2 cellular contexts compared by ENCODE assay signal in the genomic region with DNA sequence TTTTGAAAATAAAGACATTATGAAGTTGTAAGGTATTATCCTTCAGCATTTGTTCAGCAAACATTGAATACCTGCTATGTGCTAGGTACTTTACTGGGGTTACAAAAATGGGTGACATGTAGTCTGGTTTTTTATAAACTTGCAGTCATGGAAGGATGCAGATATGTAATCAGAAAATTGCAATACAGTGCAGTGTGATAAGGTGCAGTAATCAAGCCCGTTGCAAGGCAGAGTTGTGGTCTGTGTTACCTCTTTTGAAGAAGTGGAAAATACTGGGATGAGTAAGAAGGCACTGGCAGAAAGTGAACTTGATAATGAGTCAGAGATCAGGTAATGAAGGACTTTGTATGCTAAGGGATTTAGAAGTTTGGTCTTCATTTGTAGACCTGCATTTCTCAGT.
TF ChIP-seq lines count a peak whose summit lies in the region.

No MANE protein-coding gene starts in this region.

TF ChIP-seq in HEK293, 187 proteins besides CTCF, POLR2A, EP300 and RAD21:
- TF ChIP-seq PRDM1 (tag by site-specific recombination; IDR thresholded peaks at IDR 0.05) (peak; percentile 44; the same call in 1 of the 2 replicates), ZNF645 (tag by site-specific recombination; IDR thresholded peaks at IDR 0.05) (no peak)

TF ChIP-seq in HepG2, 621 proteins besides CTCF, POLR2A, EP300 and RAD21:
- TF ChIP-seq ZNF749 (CRISPR knock-in tag; IDR thresholded peaks at IDR 0.05; ENCODE audit: borderline replicate concordance) (no peak), POLR2AphosphoS5 (IDR thresholded peaks at IDR 0.05; ENCODE audit: low read depth, low read length) (0 out of 2 replicates have a peak, but pooled peaks have one; percentile 31)
